In genomic region chr6:102981631-102982030, GRCh38 we compare ENCODE assay signal across 31 cellular contexts.
"Had no signal": no experiment of that assay in that cellular context is flagged by ENCODE, and none has a peak within 500 bp of the region (broad histone marks: within the 10 kb centered on the region; RNA-seq: fewer than 3 reads in every experiment).

No MANE protein-coding gene starts in this region.

- H3K36me3 Mint-ChIP-seq: activated CD8-positive, alpha-beta memory T cell treated with anti-CD3 and anti-CD28 coated beads, Interleukin-2, amount 10 ng/mL, durations not matched to agents 7 days and 5 days; activated naive CD4-positive, alpha-beta T cell treated with anti-CD3 and anti-CD28 coated beads, Interleukin-2, amount 10 ng/mL, durations not matched to agents 7 days and 5 days; activated naive CD8-positive, alpha-beta T cell; brain; T-cell had no signal

- H3K27me3 ChIP-seq: SJCRH30 had no signal

- H3K27ac ChIP-seq: SJCRH30, WERI-Rb-1 had no signal

- H3K9me3 ChIP-seq: SJCRH30, SK-N-SH had no signal

- H3K4me1 Mint-ChIP-seq: activated CD4-positive, alpha-beta memory T cell treated with anti-CD3 and anti-CD28 coated beads, Interleukin-2, amount 10 ng/mL, durations not matched to agents 7 days and 5 days; activated CD8-positive, alpha-beta memory T cell treated with anti-CD3 and anti-CD28 coated beads, Interleukin-2, amount 10 ng/mL, durations not matched to agents 7 days and 5 days; activated naive CD4-positive, alpha-beta T cell treated with anti-CD3 and anti-CD28 coated beads, Interleukin-2, amount 10 ng/mL, durations not matched to agents 7 days and 5 days; activated naive CD8-positive, alpha-beta T cell treated with anti-CD3 and anti-CD28 coated beads, Interleukin-2, amount 50 U/mL, for 24 hours; T-cell; T-helper 17 cell had no signal

- H3K36me3 ChIP-seq: SJCRH30, WERI-Rb-1 had no signal

- H3K27me3 Mint-ChIP-seq: activated CD4-positive, alpha-beta memory T cell treated with anti-CD3 and anti-CD28 coated beads, Interleukin-2, amount 10 ng/mL, durations not matched to agents 7 days and 5 days; activated CD8-positive, alpha-beta memory T cell treated with anti-CD3 and anti-CD28 coated beads, Interleukin-2, amount 10 ng/mL, durations not matched to agents 7 days and 5 days; activated naive CD4-positive, alpha-beta T cell treated with anti-CD3 and anti-CD28 coated beads, Interleukin-2, amount 10 ng/mL, durations not matched to agents 7 days and 5 days; activated naive CD8-positive, alpha-beta T cell; activated naive CD8-positive, alpha-beta T cell treated with anti-CD3 and anti-CD28 coated beads, Interleukin-2, amount 50 U/mL, for 24 hours; brain; T-cell; T-helper 17 cell had no signal

- H3K4me3 ChIP-seq: K562, SJCRH30 had no signal

- H3K4me1 ChIP-seq: SJCRH30 had no signal

- H3K27ac Mint-ChIP-seq: activated CD4-positive, alpha-beta memory T cell treated with anti-CD3 and anti-CD28 coated beads, Interleukin-2, amount 10 ng/mL, durations not matched to agents 7 days and 5 days; activated CD8-positive, alpha-beta memory T cell treated with anti-CD3 and anti-CD28 coated beads, Interleukin-2, amount 10 ng/mL, durations not matched to agents 7 days and 5 days; activated naive CD4-positive, alpha-beta T cell treated with anti-CD3 and anti-CD28 coated beads, Interleukin-2, amount 10 ng/mL, durations not matched to agents 7 days and 5 days; activated naive CD8-positive, alpha-beta T cell; activated naive CD8-positive, alpha-beta T cell treated with anti-CD3 and anti-CD28 coated beads, Interleukin-2, amount 50 U/mL, for 24 hours; brain; T-cell; T-helper 17 cell had no signal

- ATAC-seq: activated CD8-positive, alpha-beta memory T cell treated with anti-CD3 and anti-CD28 coated beads, Interleukin-2, amount 10 ng/mL, durations not matched to agents 7 days and 5 days; activated naive CD8-positive, alpha-beta T cell treated with anti-CD3 and anti-CD28 coated beads, Interleukin-2, amount 50 U/mL, for 24 hours; K562; Panc1; T-cell; T-helper 17 cell had no signal

- DNase-seq: activated CD4-positive, alpha-beta memory T cell treated with anti-CD3 and anti-CD28 coated beads, Interleukin-2, amount 10 ng/mL, durations not matched to agents 7 days and 5 days; activated CD4-positive, alpha-beta T cell treated with anti-CD3 and anti-CD28 coated beads for 1 hour; activated CD4-positive, alpha-beta T cell treated with anti-CD3 and anti-CD28 coated beads for 48 hours; activated CD4-positive, CD25-positive, alpha-beta regulatory T cell; activated CD8-positive, alpha-beta memory T cell treated with anti-CD3 and anti-CD28 coated beads for 24 hours; activated CD8-positive, alpha-beta memory T cell treated with anti-CD3 and anti-CD28 coated beads, Interleukin-2, amount 10 ng/mL, durations not matched to agents 7 days and 5 days; activated CD8-positive, alpha-beta memory T cell treated with anti-CD3 and anti-CD28 coated beads, Interleukin-2, amount 50 U/mL, for 48 hours; activated effector memory CD4-positive, alpha-beta T cell treated with Interleukin-2 at 50 U/mL for 16 hours; activated naive CD4-positive, alpha-beta T cell treated with anti-CD3 and anti-CD28 coated beads, Interleukin-2, amount 10 ng/mL, durations not matched to agents 7 days and 5 days; activated naive CD8-positive, alpha-beta T cell treated with anti-CD3 and anti-CD28 coated beads, Interleukin-2, amount 50 U/mL, for 24 hours; activated T-cell treated with anti-CD3 and anti-CD28 coated beads, Interleukin-2, amount 50 U/mL, for 48 hours; anterior cingulate cortex; central memory CD4-positive, alpha-beta T cell; NCI-H1092 treated with DMSO at 0.1 percent for 48 hours; NCI-H146; NCI-H187; NCI-H2081 treated with DMSO at 0.1 percent for 48 hours; NCI-H2171; NCI-H345; NCI-H524 treated with DMSO at 0.1 percent for 48 hours; SHP77; SJCRH30; SK-N-SH; T-cell; T-helper 17 cell; T-helper 9 cell; WERI-Rb-1 had no signal

- H3K4me3 Mint-ChIP-seq: activated CD4-positive, alpha-beta memory T cell treated with anti-CD3 and anti-CD28 coated beads, Interleukin-2, amount 10 ng/mL, durations not matched to agents 7 days and 5 days; activated CD8-positive, alpha-beta memory T cell treated with anti-CD3 and anti-CD28 coated beads, Interleukin-2, amount 10 ng/mL, durations not matched to agents 7 days and 5 days; activated naive CD4-positive, alpha-beta T cell treated with anti-CD3 and anti-CD28 coated beads, Interleukin-2, amount 10 ng/mL, durations not matched to agents 7 days and 5 days; activated naive CD8-positive, alpha-beta T cell; activated naive CD8-positive, alpha-beta T cell treated with anti-CD3 and anti-CD28 coated beads, Interleukin-2, amount 50 U/mL, for 24 hours; brain; T-cell; T-helper 17 cell had no signal
